16 cellular contexts compared by ENCODE assay signal in the genomic region with DNA sequence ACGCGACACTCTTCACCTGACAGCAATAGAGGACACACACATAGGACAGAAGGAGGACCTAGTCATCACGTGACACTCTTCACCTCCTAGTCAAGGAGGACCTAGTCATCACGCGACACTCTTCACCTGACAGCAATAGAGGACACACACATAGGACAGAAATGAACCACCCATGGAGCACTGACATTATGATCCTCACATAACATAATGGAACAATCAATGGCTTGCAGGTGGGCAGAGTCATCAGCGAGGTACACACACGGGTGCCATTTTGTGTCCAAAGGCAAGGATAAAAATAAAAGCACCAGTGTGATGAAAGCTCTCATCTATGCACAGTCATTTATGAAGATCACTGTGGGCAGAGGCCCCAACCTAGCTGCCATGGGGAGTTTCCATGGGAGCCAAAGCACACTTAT.
DNase-seq lines count a peak whose midpoint lies in the region; ATAC-seq, FAIRE-seq and TF ChIP-seq lines count a peak whose summit lies in the region.
"Had no signal": no experiment of that assay in that cellular context is flagged by ENCODE, and none has a peak within 500 bp of the region (broad histone marks: within the 10 kb centered on the region; RNA-seq: fewer than 3 reads in every experiment).

No MANE protein-coding gene starts in this region.

- TF ChIP-seq CTCF in GM20000 (IDR thresholded peaks at IDR 0.05; ENCODE audit: extremely low read depth, missing control alignments) = no peak

- no peaks in the 10 kb centered on the region for H3K27me3 ChIP-seq in right cardiac atrium (ENCODE audit: control insufficient read depth, insufficient read depth)
- no peaks in the 10 kb centered on the region for H3K27me3 ChIP-seq in H7 (ENCODE audit: control insufficient read depth, insufficient read depth, low read length)
- H3K27me3 ChIP-seq: right lobe of liver had no signal

- peak; percentile 82 for FAIRE-seq in GM18507 (lab: Jason Lieb, UNC)

- DNase-seq in DMS53 treated with DMSO at 0.1 percent for 48 hours (lab: John Stamatoyannopoulos, UW; ENCODE audit: unreplicated experiment) = peak; percentile 58
- no peak for DNase-seq in GM18507 (ENCODE audit: extremely low spot score, insufficient read length, low read depth)
- DNase-seq in NCI-H2227 treated with DMSO at 0.1 percent for 48 hours (lab: John Stamatoyannopoulos, UW) = peak; percentile 12
- peak in 2 of 3 donors; percentile 32 to 57 for DNase-seq in right cardiac atrium
- DNase-seq in dedifferentiated amniotic fluid mesenchymal stem cell (ENCODE audit: extremely low spot score) = no peak
- DNase-seq in H7 = no peak
- DNase-seq in GM20000 (ENCODE audit: low spot score) = no peak
- DNase-seq: anterior cingulate cortex; cortex of kidney; DMS 273 treated with DMSO at 0.1 percent for 48 hours; mesendoderm; NCI-H1436; NCI-H748 treated with DMSO at 0.1 percent for 48 hours; right lobe of liver; stimulated activated CD4-positive, alpha-beta T cell treated with anti-CD3 and anti-CD28 coated beads, Interleukin-4, amount 100 ng/mL, for 1 hour had no signal

- peaks cover 7% of the 10 kb centered on the region for H3K4me1 ChIP-seq in right cardiac atrium (ENCODE audit: control insufficient read depth, insufficient read depth, low read length)

- H3K9me3 ChIP-seq in right cardiac atrium (ENCODE audit: control insufficient read depth, low read length) = no peaks in the 10 kb centered on the region
- H3K9me3 ChIP-seq: right lobe of liver had no signal

- peak; percentile 96 to 98 for ATAC-seq in right cardiac atrium
- ATAC-seq: right lobe of liver had no signal

- H3K4me3 ChIP-seq in right cardiac atrium (ENCODE audit: low read length) (no peak overlapping the region), H7 (ENCODE audit: insufficient read depth, low read depth, low read length) (no peak overlapping the region)
- H3K4me3 ChIP-seq: right lobe of liver had no signal

- H3K36me3 ChIP-seq in H7 (replicated peaks; ENCODE audit: control insufficient read depth, insufficient read depth, low read length) = no peaks in the 10 kb centered on the region
- H3K36me3 ChIP-seq: right lobe of liver had no signal

- intact Hi-C loops in right cardiac atrium (cut with DNase I) = no loop called here

- WGBS in right cardiac atrium = 70% methylated on average over 7 of the region's 7 CpGs

- no peak overlapping the region for H3K27ac ChIP-seq in right cardiac atrium (ENCODE audit: low read length)
- H3K27ac ChIP-seq: right lobe of liver, RWPE1 had no signal

Comparison
In these comparisons a context has a peak if more than half of its experiments do, and no peak if none do; other contexts are left out.
1. DNase-seq: peak in DMS53 treated with DMSO at 0.1 percent for 48 hours (single experiment), NCI-H2227 treated with DMSO at 0.1 percent for 48 hours (single experiment) and right cardiac atrium (2 of 3); none in GM18507 (single experiment), dedifferentiated amniotic fluid mesenchymal stem cell (single experiment), H7 (single experiment) and GM20000 (single experiment).